ENCODE assay signal across 25 cellular contexts in the genomic region with DNA sequence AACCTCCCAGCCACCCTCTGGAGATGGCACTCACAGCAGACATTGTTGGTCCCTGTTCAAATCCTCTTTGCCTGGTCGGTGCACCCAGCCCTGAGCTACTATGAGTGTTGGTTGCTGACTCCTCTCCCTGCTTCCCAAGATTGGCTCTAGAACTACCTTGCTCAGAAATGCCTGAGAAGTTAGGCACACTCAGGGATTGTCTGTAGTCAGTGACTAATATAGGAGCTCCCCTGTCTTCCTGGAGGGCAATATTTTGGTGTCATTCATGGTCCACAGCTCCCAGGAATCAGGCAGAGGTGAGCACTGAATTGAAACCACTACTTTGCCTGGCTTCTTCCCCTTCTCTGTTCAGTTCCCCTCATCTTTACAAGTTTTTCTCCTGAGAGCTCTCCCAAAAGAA.
"Had no signal": no experiment of that assay in that cellular context is flagged by ENCODE, and none has a peak within 500 bp of the region (broad histone marks: within the 10 kb centered on the region; RNA-seq: fewer than 3 reads in every experiment).

No MANE protein-coding gene starts in this region.

- H3K36me3 ChIP-seq: SJSA1 had no signal

- H3K4me1 ChIP-seq: SJSA1 had no signal

- DNase-seq: activated CD4-positive, alpha-beta T cell treated with anti-CD3 and anti-CD28 coated beads for 48 hours; activated CD4-positive, alpha-beta T cell treated with anti-CD3 and anti-CD28 coated beads, Interleukin-2, amount 50 U/mL, for 4 hours; activated CD4-positive, CD25-positive, alpha-beta regulatory T cell treated with anti-CD3 and anti-CD28 coated beads, Interleukin-2, amount 50 U/mL, for 72 hours; activated CD8-positive, alpha-beta memory T cell treated with anti-CD3 and anti-CD28 coated beads, Interleukin-2, amount 50 U/mL, for 48 hours; activated CD8-positive, alpha-beta T cell treated with anti-CD3 and anti-CD28 coated beads, Interleukin-2, amount 10 ng/mL, durations not matched to agents 7 days and 5 days; activated effector memory CD4-positive, alpha-beta T cell treated with Interleukin-2 at 50 U/mL for 16 hours; activated naive CD4-positive, alpha-beta T cell; activated T-cell treated with anti-CD3 and anti-CD28 coated beads, Interleukin-2, amount 50 U/mL, for 1 hour; aorta; IMR-90; Kasumi-1; KBM-7; MV-4-11; NCI-H1105; NCI-H1436; NCI-H1694 treated with DMSO at 0.1 percent for 48 hours; NCI-H2029 treated with DMSO at 0.1 percent for 48 hours; NCI-H345; NCI-H510A; NCI-H526 treated with DMSO at 0.1 percent for 48 hours; NCI-H82; Right ventricle myocardium superior; RPMI8226 had no signal

- H3K27ac ChIP-seq: SJSA1 had no signal

- H3K4me3 ChIP-seq: SJSA1 had no signal

- ATAC-seq: activated CD8-positive, alpha-beta T cell treated with anti-CD3 and anti-CD28 coated beads, Interleukin-2, amount 10 ng/mL, durations not matched to agents 7 days and 5 days; WTC11 had no signal

- H3K9me3 ChIP-seq: SJSA1 had no signal
